In genomic region chr4:105976913-105977312, GRCh38 we compare ENCODE assay signal across 18 cellular contexts.
"Had no signal": no experiment of that assay in that cellular context is flagged by ENCODE, and none has a peak within 500 bp of the region (broad histone marks: within the 10 kb centered on the region; RNA-seq: fewer than 3 reads in every experiment).

No MANE protein-coding gene starts in this region.

- H3K9me3 ChIP-seq: SK-N-SH had no signal

- ATAC-seq: Panc1, PC-3 had no signal

- H3K27ac ChIP-seq: RWPE1 had no signal

- DNase-seq: Karpas-422, KG1, MM.1S, NCI-H1092 treated with DMSO at 0.1 percent for 48 hours, NCI-H1436, NCI-H187, NCI-H2029, NCI-H226, NCI-H446, NCI-H510A, NCI-H524 treated with DMSO at 0.1 percent for 48 hours, NCI-H69, NCI-H774, PC-3, SHP77, SK-N-SH had no signal

- H3K9me2 ChIP-seq: SK-N-SH had no signal

- H3K4me2 ChIP-seq: SK-N-SH had no signal
